11 cellular contexts compared by ENCODE assay signal in the genomic region with DNA sequence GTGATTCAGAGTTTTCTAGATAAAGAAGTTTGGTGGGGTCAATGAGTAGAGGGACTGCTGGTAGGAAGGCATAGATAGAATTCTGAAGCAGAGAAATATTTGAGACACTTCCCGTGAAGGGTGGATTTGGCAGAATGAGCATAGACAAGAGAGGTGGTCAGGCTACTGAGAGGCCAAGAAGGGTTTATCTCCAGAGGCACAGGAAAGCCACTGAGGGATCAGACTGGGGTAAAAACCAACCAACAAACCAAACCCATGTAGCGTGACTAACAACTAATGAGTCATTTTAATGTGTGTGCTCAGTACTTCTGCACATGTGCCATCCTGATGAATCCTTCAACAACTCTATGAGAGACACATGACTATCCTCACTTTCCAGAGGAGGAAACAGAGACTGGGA. TPM values are rescaled to one million over a fixed set of nuclear protein-coding genes. Genes with fewer than 3 reads are reported as not detected.
DNase-seq lines count a peak whose midpoint lies in the region; ATAC-seq, FAIRE-seq and TF ChIP-seq lines count a peak whose summit lies in the region.
"Had no signal": no experiment of that assay in that cellular context is flagged by ENCODE, and none has a peak within 500 bp of the region (broad histone marks: within the 10 kb centered on the region; RNA-seq: fewer than 3 reads in every experiment).

No MANE protein-coding gene starts in this region.

- no peak for TF ChIP-seq POLR2A in GM12891 (IDR thresholded peaks at IDR 0.05; ENCODE audit: low read depth, low read length)

- H3K4me3 ChIP-seq in SJCRH30: no peak overlapping the region
- no peak overlapping the region for H3K4me3 ChIP-seq in foreskin fibroblast (ENCODE audit: low read depth in 1 of 2, low read length in 2 of 2)

- H3K27ac Mint-ChIP-seq in activated naive CD4-positive, alpha-beta T cell treated with anti-CD3 and anti-CD28 coated beads, Interleukin-2, amount 50 U/mL, for 72 hours: peak overlapping the region; percentile 72 to 92

- H3K9me3 ChIP-seq in SJCRH30 (replicated peaks): no peaks in the 10 kb centered on the region
- H3K9me3 ChIP-seq: BE2C had no signal

- no peaks in the 10 kb centered on the region for H3K9me3 Mint-ChIP-seq in activated naive CD4-positive, alpha-beta T cell treated with anti-CD3 and anti-CD28 coated beads, Interleukin-2, amount 50 U/mL, for 72 hours

- FAIRE-seq in urothelium cell line (lab: Jason Lieb, UNC) (no peak), GM12891 (lab: Jason Lieb, UNC) (no peak)

- DNase-seq in activated naive CD4-positive, alpha-beta T cell treated with anti-CD3 and anti-CD28 coated beads, Interleukin-2, amount 50 U/mL, for 72 hours (ENCODE audit: low spot score in 2 of 2): no peak
- no peak for DNase-seq in activated naive CD4-positive, alpha-beta T cell treated with Interleukin-2 at 50 U/mL for 16 hours
- peak; percentile 52 to 77 for DNase-seq in SJCRH30
- peak; percentile 87 to 90 for DNase-seq in foreskin fibroblast
- peak; percentile 48 for DNase-seq in urothelium cell line (ENCODE audit: low spot score)
- DNase-seq in GM12891 (ENCODE audit: insufficient read length, low spot score): no peak
- no peak for DNase-seq in NCI-H2029 treated with DMSO at 0.1 percent for 48 hours (lab: John Stamatoyannopoulos, UW)
- DNase-seq: BE2C, naive B cell, NCI-H524 had no signal

- H3K27ac ChIP-seq in SJCRH30: peak overlapping the region; percentile 85

- H3K36me3 Mint-ChIP-seq in activated naive CD4-positive, alpha-beta T cell treated with anti-CD3 and anti-CD28 coated beads, Interleukin-2, amount 50 U/mL, for 72 hours: no peaks in the 10 kb centered on the region
- H3K36me3 Mint-ChIP-seq: naive B cell had no signal

- no peak for TF ChIP-seq CTCF in foreskin fibroblast (IDR thresholded peaks at IDR 0.05; ENCODE audit: low read depth, low read length)

- no peaks in the 10 kb centered on the region for H3K27me3 ChIP-seq in SJCRH30
- H3K27me3 ChIP-seq: BE2C had no signal

- ATAC-seq in activated naive CD4-positive, alpha-beta T cell treated with anti-CD3 and anti-CD28 coated beads, Interleukin-2, amount 50 U/mL, for 72 hours: peak; percentile 13 to 21
- ATAC-seq in HG03139 (IDR thresholded peaks at IDR 0.05; ENCODE audit: unreplicated experiment): no peak

- no peaks in the 10 kb centered on the region for H3K36me3 ChIP-seq in SJCRH30
- H3K36me3 ChIP-seq: BE2C had no signal

- H3K4me1 ChIP-seq in SJCRH30: peaks cover 49% of the 10 kb centered on the region

TF ChIP-seq in GM12891, 5 proteins besides CTCF, POLR2A, EP300 and RAD21:
- TF ChIP-seq POLR2AphosphoS5 (IDR thresholded peaks at IDR 0.05; ENCODE audit: low read depth, low read length): no peak
- no peak for TF ChIP-seq PAX5 (IDR thresholded peaks at IDR 0.05; ENCODE audit: insufficient read depth, low read length, severe bottlenecking)
- no peak for TF ChIP-seq POU2F2 (IDR thresholded peaks at IDR 0.05; ENCODE audit: low read depth, low read length)

RNA-seq across cellular contexts. Expression of a gene that starts 60.0 kb away (rescaled TPM):
- total RNA-seq in activated naive CD4-positive, alpha-beta T cell treated with anti-CD3 and anti-CD28 coated beads, Interleukin-2, amount 50 U/mL, for 72 hours: 1 to 10 TPM in 1 of 2 donors, under 1 TPM in 1; 0.43 to 2.2 TPM
- not detected in 2 replicates for total RNA-seq in SJCRH30 (2014; rRNA removed; shearing (Covaris generic))
- not detected for polyA plus RNA-seq in GM12891 (2012; ENCODE audit: low read depth, missing spikeins)

Comparison
In these comparisons a context has a peak if more than half of its experiments do, and no peak if none do; other contexts are left out.
1. DNase-seq: peak in SJCRH30 (2 of 2), foreskin fibroblast (2 of 2) and urothelium cell line (single experiment); none in activated naive CD4-positive, alpha-beta T cell treated with anti-CD3 and anti-CD28 coated beads, Interleukin-2, amount 50 U/mL, for 72 hours (0 of 2), activated naive CD4-positive, alpha-beta T cell treated with Interleukin-2 at 50 U/mL for 16 hours (single experiment), GM12891 (single experiment) and NCI-H2029 treated with DMSO at 0.1 percent for 48 hours (single experiment).